In the genomic region with DNA sequence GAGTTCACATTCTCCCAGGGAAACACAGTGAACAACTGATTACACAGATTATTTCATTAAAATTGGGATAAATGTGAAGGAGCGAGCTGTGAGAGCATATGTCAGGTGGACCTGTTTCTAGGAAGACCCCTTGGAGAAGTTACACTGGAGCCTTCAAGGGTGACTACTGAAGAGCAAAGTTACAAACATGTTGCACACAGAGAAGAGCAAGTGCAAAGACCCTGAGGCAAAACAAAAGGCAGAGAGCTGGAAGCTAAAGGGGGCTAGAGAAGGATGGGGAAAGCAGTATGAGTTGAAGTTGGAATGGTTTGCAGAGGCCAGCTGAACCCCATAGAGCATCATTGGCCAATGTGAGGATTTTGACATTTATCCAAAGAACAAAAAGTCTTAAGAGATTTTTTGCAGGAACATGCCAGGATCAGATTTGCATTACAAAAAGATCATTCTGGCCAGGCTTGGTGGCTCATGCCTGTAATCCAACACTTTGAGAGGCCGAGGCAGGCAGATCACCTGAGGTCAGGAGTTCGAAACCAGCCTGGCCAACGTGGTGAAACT, we compare ENCODE assay signal across 16 cellular contexts. TPM values are rescaled to one million over a fixed set of nuclear protein-coding genes. Genes with fewer than 3 reads are reported as not detected.
"Had no signal": no experiment of that assay in that cellular context is flagged by ENCODE, and none has a peak within 500 bp of the region (broad histone marks: within the 10 kb centered on the region; RNA-seq: fewer than 3 reads in every experiment).

No MANE protein-coding gene starts in this region.

- H3K27me3 Mint-ChIP-seq: activated CD4-positive, alpha-beta T cell treated with anti-CD3 and anti-CD28 coated beads, Interleukin-2, amount 10 ng/mL, durations not matched to agents 7 days and 5 days had no signal

- H3K9me3 Mint-ChIP-seq: activated CD4-positive, alpha-beta T cell treated with anti-CD3 and anti-CD28 coated beads, Interleukin-2, amount 10 ng/mL, durations not matched to agents 7 days and 5 days; activated T-helper 1 cell treated with anti-CD3 and anti-CD28 coated beads, Interleukin-12 subunit alpha, Interleukin-12 subunit beta, Interleukin-2, Interleukin-4 antibody, amounts not matched to agents 30 ng/mL and 10 ng/mL and 1 ng/mL, durations not matched to agents 14 hours and 24 hours and 36 hours; mesothelial cell of epicardium had no signal

- H3K4me1 Mint-ChIP-seq: mesothelial cell of epicardium had no signal

- H3K27ac Mint-ChIP-seq: activated CD4-positive, alpha-beta T cell treated with anti-CD3 and anti-CD28 coated beads, Interleukin-2, amount 10 ng/mL, durations not matched to agents 7 days and 5 days; activated T-helper 1 cell treated with anti-CD3 and anti-CD28 coated beads, Interleukin-12 subunit alpha, Interleukin-12 subunit beta, Interleukin-2, Interleukin-4 antibody, amounts not matched to agents 30 ng/mL and 10 ng/mL and 1 ng/mL, durations not matched to agents 14 hours and 24 hours and 36 hours had no signal

- DNase-seq: activated CD4-positive, alpha-beta T cell treated with anti-CD3 and anti-CD28 coated beads, Interleukin-2, amount 10 ng/mL, durations not matched to agents 7 days and 5 days; activated CD4-positive, CD25-positive, alpha-beta regulatory T cell; activated naive CD4-positive, alpha-beta T cell treated with Interleukin-2 at 50 U/mL for 16 hours; left lung; ovary; stimulated activated CD4-positive, alpha-beta T cell treated with anti-CD3 and anti-CD28 coated beads, Interleukin-1b, Interleukin-23, amount 100 ng/mL, for 48 hours; SW 1271 had no signal

- H3K4me3 Mint-ChIP-seq: activated CD4-positive, alpha-beta T cell treated with anti-CD3 and anti-CD28 coated beads, Interleukin-2, amount 10 ng/mL, durations not matched to agents 7 days and 5 days; activated T-helper 1 cell treated with anti-CD3 and anti-CD28 coated beads, Interleukin-12 subunit alpha, Interleukin-12 subunit beta, Interleukin-2, Interleukin-4 antibody, amounts not matched to agents 30 ng/mL and 10 ng/mL and 1 ng/mL, durations not matched to agents 14 hours and 24 hours and 36 hours; mesothelial cell of epicardium had no signal

- H3K27ac ChIP-seq: ascending aorta, left lung, ovary, thoracic aorta had no signal

- ATAC-seq: esophagus mucosa, left lung had no signal

- H3K4me3 ChIP-seq: ascending aorta, left lung, ovary, thoracic aorta had no signal

RNA-seq across cellular contexts. Expression of a gene that starts 14.1 kb away (rescaled TPM):
- total RNA-seq: activated CD4-positive, alpha-beta T cell treated with anti-CD3 and anti-CD28 coated beads, Interleukin-2, amount 10 ng/mL, durations not matched to agents 7 days and 5 days; activated T-helper 1 cell treated with anti-CD3 and anti-CD28 coated beads, Interleukin-12 subunit alpha, Interleukin-12 subunit beta, Interleukin-2, Interleukin-4 antibody, amounts not matched to agents 30 ng/mL and 10 ng/mL and 1 ng/mL, durations not matched to agents 14 hours and 24 hours and 36 hours; ascending aorta; esophagus mucosa; left lung; mesothelial cell of epicardium; ovary; pulmonary artery endothelial cell; T-helper 2 cell treated with Interferon-gamma antibody and Interleukin-4, amounts not matched to agents 100 ng/mL and 5 ng/mL, for 36 hours; thoracic aorta; ureter had no signal
- polyA plus RNA-seq: keratinocyte, ovary had no signal
